Comparison of ENCODE assay signal across 9 cellular contexts in genomic region chrX:72713130-72713529, GRCh38. TPM values are rescaled to one million over a fixed set of nuclear protein-coding genes. Genes with fewer than 3 reads are reported as not detected.
DNase-seq lines count a peak whose midpoint lies in the region; ATAC-seq and TF ChIP-seq lines count a peak whose summit lies in the region.
"Had no signal": no experiment of that assay in that cellular context is flagged by ENCODE, and none has a peak within 500 bp of the region (broad histone marks: within the 10 kb centered on the region; RNA-seq: fewer than 3 reads in every experiment).

No MANE protein-coding gene starts in this region.

- WGBS in suprapubic skin, result 45% methylated on average over 3 of the region's 3 CpGs

- H3K27ac ChIP-seq in iPS-18a (ENCODE audit: low read length) (no peak overlapping the region), suprapubic skin (no peak overlapping the region)

- CTCF ChIA-PET in activated CD8-positive, alpha-beta memory T cell treated with anti-CD3 and anti-CD28 coated beads, Interleukin-2, amount 10 ng/mL, durations not matched to agents 7 days and 5 days (lab: Charles Lee), result no interaction called here

- intact Hi-C loops in activated T-helper 2 cell treated with anti-CD3 and anti-CD28 coated beads, Interferon-gamma antibody, Interleukin-2, Interleukin-4, amounts not matched to agents 10 μg/mL and 5 μg/mL and 100 μg/mL, durations not matched to agents 14 hours and 24 hours and 36 hours (cut with micrococcal nuclease), result no loop called here

- no peaks in the 10 kb centered on the region for H3K4me1 ChIP-seq in iPS-18a (ENCODE audit: control insufficient read depth, low read depth, low read length)
- H3K4me1 ChIP-seq in suprapubic skin, result peaks cover 3% of the 10 kb centered on the region

- H3K4me1 Mint-ChIP-seq in activated CD8-positive, alpha-beta memory T cell treated with anti-CD3 and anti-CD28 coated beads, Interleukin-2, amount 10 ng/mL, durations not matched to agents 7 days and 5 days, result peaks cover 11% of the 10 kb centered on the region
- H3K4me1 Mint-ChIP-seq in activated T-helper 2 cell treated with anti-CD3 and anti-CD28 coated beads, Interferon-gamma antibody, Interleukin-2, Interleukin-4, amounts not matched to agents 10 μg/mL and 5 μg/mL and 100 μg/mL, durations not matched to agents 14 hours and 24 hours and 36 hours (ENCODE audit: low read depth), result peaks cover 15% of the 10 kb centered on the region

- no peak for TF ChIP-seq POLR2A in suprapubic skin (IDR thresholded peaks at IDR 0.05)

- TF ChIP-seq CTCF in suprapubic skin (IDR thresholded peaks at IDR 0.05), result no peak

- H3K36me3 ChIP-seq in iPS-18a (ENCODE audit: control insufficient read depth, low read depth, low read length) (no peaks in the 10 kb centered on the region), suprapubic skin (no peaks in the 10 kb centered on the region)

- TF ChIP-seq EP300 in suprapubic skin (IDR thresholded peaks at IDR 0.05), result no peak

- peak overlapping the region; percentile 65 for H3K4me3 Mint-ChIP-seq in activated CD8-positive, alpha-beta memory T cell treated with anti-CD3 and anti-CD28 coated beads, Interleukin-2, amount 10 ng/mL, durations not matched to agents 7 days and 5 days
- peak overlapping the region; percentile 81 for H3K4me3 Mint-ChIP-seq in activated T-helper 2 cell treated with anti-CD3 and anti-CD28 coated beads, Interferon-gamma antibody, Interleukin-2, Interleukin-4, amounts not matched to agents 10 μg/mL and 5 μg/mL and 100 μg/mL, durations not matched to agents 14 hours and 24 hours and 36 hours (ENCODE audit: low read depth)

- H3K4me3 ChIP-seq in iPS-18a (ENCODE audit: low read length) (peak overlapping the region; percentile 40), suprapubic skin (peak overlapping the region; percentile 60)

- no peak overlapping the region for H3K9ac ChIP-seq in iPS-18a (ENCODE audit: low read length)

- H3K9me3 Mint-ChIP-seq in activated CD8-positive, alpha-beta memory T cell treated with anti-CD3 and anti-CD28 coated beads, Interleukin-2, amount 10 ng/mL, durations not matched to agents 7 days and 5 days (ENCODE audit: low read depth), result no peaks in the 10 kb centered on the region
- H3K9me3 Mint-ChIP-seq in activated T-helper 2 cell treated with anti-CD3 and anti-CD28 coated beads, Interferon-gamma antibody, Interleukin-2, Interleukin-4, amounts not matched to agents 10 μg/mL and 5 μg/mL and 100 μg/mL, durations not matched to agents 14 hours and 24 hours and 36 hours, result no peaks in the 10 kb centered on the region

- no peak overlapping the region for H3K27ac Mint-ChIP-seq in activated CD8-positive, alpha-beta memory T cell treated with anti-CD3 and anti-CD28 coated beads, Interleukin-2, amount 10 ng/mL, durations not matched to agents 7 days and 5 days
- H3K27ac Mint-ChIP-seq in activated T-helper 2 cell treated with anti-CD3 and anti-CD28 coated beads, Interferon-gamma antibody, Interleukin-2, Interleukin-4, amounts not matched to agents 10 μg/mL and 5 μg/mL and 100 μg/mL, durations not matched to agents 14 hours and 24 hours and 36 hours, result peak overlapping the region; percentile 68

- H3K9me3 ChIP-seq in iPS-18a (ENCODE audit: control insufficient read depth, low read depth, low read length) (peaks cover 8% of the 10 kb centered on the region), suprapubic skin (no peaks in the 10 kb centered on the region)

- H3K27me3 Mint-ChIP-seq in activated CD8-positive, alpha-beta memory T cell treated with anti-CD3 and anti-CD28 coated beads, Interleukin-2, amount 10 ng/mL, durations not matched to agents 7 days and 5 days, result peaks cover 8% of the 10 kb centered on the region
- H3K27me3 Mint-ChIP-seq in activated T-helper 2 cell treated with anti-CD3 and anti-CD28 coated beads, Interferon-gamma antibody, Interleukin-2, Interleukin-4, amounts not matched to agents 10 μg/mL and 5 μg/mL and 100 μg/mL, durations not matched to agents 14 hours and 24 hours and 36 hours (ENCODE audit: low read depth), result peaks cover 2% of the 10 kb centered on the region

- peaks cover 1% of the 10 kb centered on the region for H3K36me3 Mint-ChIP-seq in activated CD8-positive, alpha-beta memory T cell treated with anti-CD3 and anti-CD28 coated beads, Interleukin-2, amount 10 ng/mL, durations not matched to agents 7 days and 5 days
- H3K36me3 Mint-ChIP-seq in activated T-helper 2 cell treated with anti-CD3 and anti-CD28 coated beads, Interferon-gamma antibody, Interleukin-2, Interleukin-4, amounts not matched to agents 10 μg/mL and 5 μg/mL and 100 μg/mL, durations not matched to agents 14 hours and 24 hours and 36 hours (ENCODE audit: low read depth), result peaks cover 5% of the 10 kb centered on the region

- DNase-seq in activated CD8-positive, alpha-beta memory T cell treated with anti-CD3 and anti-CD28 coated beads, Interleukin-2, amount 10 ng/mL, durations not matched to agents 7 days and 5 days, result no peak
- no peak for DNase-seq in activated CD8-positive, alpha-beta memory T cell treated with anti-CD3 and anti-CD28 coated beads, Interleukin-2, amount 50 U/mL, for 4 hours
- DNase-seq in activated T-helper 2 cell treated with anti-CD3 and anti-CD28 coated beads, Interferon-gamma antibody, Interleukin-2, Interleukin-4, amounts not matched to agents 10 μg/mL and 5 μg/mL and 100 μg/mL, durations not matched to agents 14 hours and 24 hours and 36 hours (ENCODE audit: low spot score), result no peak
- DNase-seq in suprapubic skin (ENCODE audit: low spot score in 2 of 2), result no peak
- no peak for DNase-seq in DMS114 treated with DMSO at 0.1 percent for 48 hours (lab: John Stamatoyannopoulos, UW; ENCODE audit: unreplicated experiment)
- no peak for DNase-seq in effector CD8-positive, alpha-beta T cell (lab: John Stamatoyannopoulos, UW)
- DNase-seq in SKM-1 treated with dmso at 0.1 percent for 144 hours (lab: John Stamatoyannopoulos, UW; ENCODE audit: unreplicated experiment), result no peak
- DNase-seq: NCI-H2029 had no signal

- ATAC-seq in activated CD8-positive, alpha-beta memory T cell treated with anti-CD3 and anti-CD28 coated beads, Interleukin-2, amount 10 ng/mL, durations not matched to agents 7 days and 5 days, result peak; percentile 41

- peaks cover 6% of the 10 kb centered on the region for H3K27me3 ChIP-seq in iPS-18a (ENCODE audit: control insufficient read depth, insufficient read depth, low read length)
- H3K27me3 ChIP-seq in suprapubic skin, result no peaks in the 10 kb centered on the region

RNA-seq across cellular contexts. Expression of gene PHKA1, which starts 1.0 kb away (rescaled TPM):
- total RNA-seq in activated CD8-positive, alpha-beta memory T cell treated with anti-CD3 and anti-CD28 coated beads, Interleukin-2, amount 10 ng/mL, durations not matched to agents 7 days and 5 days, result 1 to 10 TPM; 1.1 to 4.9 TPM
- 10.7 and 11.5 TPM in 2 replicates for total RNA-seq in activated T-helper 2 cell treated with anti-CD3 and anti-CD28 coated beads, Interferon-gamma antibody, Interleukin-2, Interleukin-4, amounts not matched to agents 10 μg/mL and 5 μg/mL and 100 μg/mL, durations not matched to agents 14 hours and 24 hours and 36 hours
- 1 to 10 TPM; 2.9 to 4.3 (median 4.0) TPM for total RNA-seq in suprapubic skin
